Comparison of ENCODE assay signal across 8 cellular contexts in the genomic region with DNA sequence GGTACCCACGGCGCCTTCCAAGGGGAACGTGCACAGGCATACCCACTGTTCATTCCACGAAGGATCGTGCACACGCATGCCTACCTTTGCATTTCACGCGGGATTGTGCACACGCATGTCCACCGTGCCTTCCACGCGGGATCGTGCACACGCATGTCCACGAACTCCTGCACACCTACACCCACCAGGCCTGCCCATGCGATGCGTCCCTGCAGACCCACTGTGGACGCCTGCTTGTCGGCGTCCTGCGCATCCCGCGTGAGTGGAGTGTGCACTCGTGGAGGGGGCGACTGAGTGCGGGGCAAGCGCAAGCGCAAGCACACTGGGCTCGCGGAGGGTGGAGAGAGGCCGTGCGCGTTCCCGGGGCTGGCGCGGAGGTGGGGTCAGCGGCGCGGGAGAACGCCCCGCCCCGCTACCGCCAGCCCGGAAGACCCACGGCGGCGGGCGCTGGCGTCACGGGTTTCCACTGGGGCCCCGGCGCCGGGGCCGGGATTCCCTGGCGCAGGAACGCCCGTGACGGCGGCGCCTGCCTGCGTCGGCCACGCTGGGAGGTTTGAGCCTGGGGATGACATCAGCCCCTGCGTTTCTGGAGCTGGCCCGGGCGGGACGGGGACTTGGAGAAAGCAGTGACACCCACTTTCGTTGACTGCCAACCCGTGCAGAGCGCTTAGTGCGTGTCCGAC. TPM values are rescaled to one million over a fixed set of nuclear protein-coding genes. Genes with fewer than 3 reads are reported as not detected.
DNase-seq lines count a peak whose midpoint lies in the region; ATAC-seq and TF ChIP-seq lines count a peak whose summit lies in the region.

No MANE protein-coding gene starts in this region.

- peak overlapping the region; percentile 56 to 79 (median 70); a peak in 21 of 22 replicates for H3K9ac ChIP-seq in BLaER1 treated with 17β-estradiol and CSF1 and Interleukin-3, amounts not matched to agents 10 nM and 100 nM

- ATAC-seq in GM21619 (IDR thresholded peaks at IDR 0.05; ENCODE audit: unreplicated experiment): no peak

- TF ChIP-seq CTCF in astrocyte of the cerebellum (IDR thresholded peaks at IDR 0.05; ENCODE audit: low read depth, low read length, missing control alignments): no peak

- in situ Hi-C loops in astrocyte of the cerebellum (cut with HindIII; ENCODE audit: low sequenced_read_pairs): no loop called here

- DNase-seq in HCEC 1CT (peak; percentile 73), SW480 (ENCODE audit: low spot score) (peak; percentile 34), astrocyte of the cerebellum (ENCODE audit: low read depth) (peak; percentile 44), hepatic stellate cell (ENCODE audit: low spot score) (peak; percentile 87), posterior vena cava (ENCODE audit: low spot score) (peak; percentile 96), NCI-H1694 (lab: John Stamatoyannopoulos, UW) (no peak)

- H4K20me1 ChIP-seq in BLaER1 treated with 17β-estradiol and CSF1 and Interleukin-3, amounts not matched to agents 10 nM and 100 nM: peaks cover 0 to 29% (median 14%) of the 10 kb centered on the region in 11 experiments; a peak in 11 of 22 replicates

- peaks cover 32 to 84% (median 80%) of the 10 kb centered on the region in 10 experiments for H3K4me1 ChIP-seq in BLaER1 treated with 17β-estradiol and CSF1 and Interleukin-3, amounts not matched to agents 10 nM and 100 nM

- intact Hi-C loops in posterior vena cava (cut with DNase I): loop anchor here in 1 of 2 donors (5.0 kb wide), 1 partner anchor 48 kb away; no protein-coding TSS in a partner anchor

- H3K4me2 ChIP-seq in BLaER1 treated with 17β-estradiol and CSF1 and Interleukin-3, amounts not matched to agents 10 nM and 100 nM: peak overlapping the region; percentile 97 to 100 (median 99)

- peak overlapping the region; percentile 5 to 66 (median 51); a peak in 19 of 22 replicates for H3K27ac ChIP-seq in BLaER1 treated with 17β-estradiol and CSF1 and Interleukin-3, amounts not matched to agents 10 nM and 100 nM

- H3K4me3 ChIP-seq in BLaER1 treated with 17β-estradiol and CSF1 and Interleukin-3, amounts not matched to agents 10 nM and 100 nM: peak overlapping the region; percentile 50 to 73 (median 64)
- H3K4me3 ChIP-seq in astrocyte of the cerebellum (ENCODE audit: low read depth, low read length): peak overlapping the region; percentile 45

- no peaks in the 10 kb centered on the region for H3K9me3 ChIP-seq in BLaER1 treated with 17β-estradiol and CSF1 and Interleukin-3, amounts not matched to agents 10 nM and 100 nM (replicated peaks in 1 of 11)

- no peaks in the 10 kb centered on the region for H3K36me3 ChIP-seq in BLaER1 treated with 17β-estradiol and CSF1 and Interleukin-3, amounts not matched to agents 10 nM and 100 nM

- peaks cover 11 to 56% (median 14%) of the 10 kb centered on the region in 11 experiments for H3K27me3 ChIP-seq in BLaER1 treated with 17β-estradiol and CSF1 and Interleukin-3, amounts not matched to agents 10 nM and 100 nM

RNA-seq across cellular contexts. Expression of gene GADD45B, which starts 18.7 kb away (rescaled TPM):
- total RNA-seq in posterior vena cava: 100 to 1,000 TPM; 120 to 160 TPM

RNA-seq across cellular contexts. Expression of gene LMNB2, which starts 37.8 kb away (rescaled TPM):
- 10 to 100 TPM; 14.4 to 17.9 TPM for total RNA-seq in posterior vena cava
